Comparison of ENCODE assay signal across 1 cellular context in the genomic region with DNA sequence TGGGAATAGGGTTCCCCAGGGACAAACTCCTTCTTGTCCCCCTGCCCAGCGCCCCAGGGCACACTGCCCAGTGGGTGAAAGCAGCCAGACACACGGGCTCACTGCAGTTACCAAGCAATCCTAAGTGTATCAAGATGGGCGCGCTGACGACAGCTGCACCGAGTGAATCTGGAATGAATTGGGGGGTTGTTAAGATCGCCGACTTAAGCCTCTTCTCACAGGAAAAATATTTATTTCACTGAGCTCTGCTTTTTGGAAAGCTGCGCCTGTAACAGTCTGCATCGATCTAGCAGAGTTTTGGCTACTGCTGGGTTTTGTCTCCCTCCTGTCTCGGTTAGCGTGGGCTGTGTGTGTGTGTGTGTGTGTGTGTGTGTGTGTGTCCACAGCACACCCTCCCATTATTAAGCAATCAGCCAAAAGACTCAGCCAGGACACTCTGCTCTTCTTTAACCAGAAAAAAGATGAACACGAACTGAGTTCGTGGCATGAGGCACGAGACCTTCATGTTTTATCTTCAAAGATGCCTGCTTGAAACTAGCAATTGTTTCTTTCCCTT.
TF ChIP-seq lines count a peak whose summit lies in the region.

No MANE protein-coding gene starts in this region.

TF ChIP-seq in GM23338, 12 proteins besides CTCF, POLR2A, EP300 and RAD21 (continued from another document):
- TF ChIP-seq, protein P1, sequence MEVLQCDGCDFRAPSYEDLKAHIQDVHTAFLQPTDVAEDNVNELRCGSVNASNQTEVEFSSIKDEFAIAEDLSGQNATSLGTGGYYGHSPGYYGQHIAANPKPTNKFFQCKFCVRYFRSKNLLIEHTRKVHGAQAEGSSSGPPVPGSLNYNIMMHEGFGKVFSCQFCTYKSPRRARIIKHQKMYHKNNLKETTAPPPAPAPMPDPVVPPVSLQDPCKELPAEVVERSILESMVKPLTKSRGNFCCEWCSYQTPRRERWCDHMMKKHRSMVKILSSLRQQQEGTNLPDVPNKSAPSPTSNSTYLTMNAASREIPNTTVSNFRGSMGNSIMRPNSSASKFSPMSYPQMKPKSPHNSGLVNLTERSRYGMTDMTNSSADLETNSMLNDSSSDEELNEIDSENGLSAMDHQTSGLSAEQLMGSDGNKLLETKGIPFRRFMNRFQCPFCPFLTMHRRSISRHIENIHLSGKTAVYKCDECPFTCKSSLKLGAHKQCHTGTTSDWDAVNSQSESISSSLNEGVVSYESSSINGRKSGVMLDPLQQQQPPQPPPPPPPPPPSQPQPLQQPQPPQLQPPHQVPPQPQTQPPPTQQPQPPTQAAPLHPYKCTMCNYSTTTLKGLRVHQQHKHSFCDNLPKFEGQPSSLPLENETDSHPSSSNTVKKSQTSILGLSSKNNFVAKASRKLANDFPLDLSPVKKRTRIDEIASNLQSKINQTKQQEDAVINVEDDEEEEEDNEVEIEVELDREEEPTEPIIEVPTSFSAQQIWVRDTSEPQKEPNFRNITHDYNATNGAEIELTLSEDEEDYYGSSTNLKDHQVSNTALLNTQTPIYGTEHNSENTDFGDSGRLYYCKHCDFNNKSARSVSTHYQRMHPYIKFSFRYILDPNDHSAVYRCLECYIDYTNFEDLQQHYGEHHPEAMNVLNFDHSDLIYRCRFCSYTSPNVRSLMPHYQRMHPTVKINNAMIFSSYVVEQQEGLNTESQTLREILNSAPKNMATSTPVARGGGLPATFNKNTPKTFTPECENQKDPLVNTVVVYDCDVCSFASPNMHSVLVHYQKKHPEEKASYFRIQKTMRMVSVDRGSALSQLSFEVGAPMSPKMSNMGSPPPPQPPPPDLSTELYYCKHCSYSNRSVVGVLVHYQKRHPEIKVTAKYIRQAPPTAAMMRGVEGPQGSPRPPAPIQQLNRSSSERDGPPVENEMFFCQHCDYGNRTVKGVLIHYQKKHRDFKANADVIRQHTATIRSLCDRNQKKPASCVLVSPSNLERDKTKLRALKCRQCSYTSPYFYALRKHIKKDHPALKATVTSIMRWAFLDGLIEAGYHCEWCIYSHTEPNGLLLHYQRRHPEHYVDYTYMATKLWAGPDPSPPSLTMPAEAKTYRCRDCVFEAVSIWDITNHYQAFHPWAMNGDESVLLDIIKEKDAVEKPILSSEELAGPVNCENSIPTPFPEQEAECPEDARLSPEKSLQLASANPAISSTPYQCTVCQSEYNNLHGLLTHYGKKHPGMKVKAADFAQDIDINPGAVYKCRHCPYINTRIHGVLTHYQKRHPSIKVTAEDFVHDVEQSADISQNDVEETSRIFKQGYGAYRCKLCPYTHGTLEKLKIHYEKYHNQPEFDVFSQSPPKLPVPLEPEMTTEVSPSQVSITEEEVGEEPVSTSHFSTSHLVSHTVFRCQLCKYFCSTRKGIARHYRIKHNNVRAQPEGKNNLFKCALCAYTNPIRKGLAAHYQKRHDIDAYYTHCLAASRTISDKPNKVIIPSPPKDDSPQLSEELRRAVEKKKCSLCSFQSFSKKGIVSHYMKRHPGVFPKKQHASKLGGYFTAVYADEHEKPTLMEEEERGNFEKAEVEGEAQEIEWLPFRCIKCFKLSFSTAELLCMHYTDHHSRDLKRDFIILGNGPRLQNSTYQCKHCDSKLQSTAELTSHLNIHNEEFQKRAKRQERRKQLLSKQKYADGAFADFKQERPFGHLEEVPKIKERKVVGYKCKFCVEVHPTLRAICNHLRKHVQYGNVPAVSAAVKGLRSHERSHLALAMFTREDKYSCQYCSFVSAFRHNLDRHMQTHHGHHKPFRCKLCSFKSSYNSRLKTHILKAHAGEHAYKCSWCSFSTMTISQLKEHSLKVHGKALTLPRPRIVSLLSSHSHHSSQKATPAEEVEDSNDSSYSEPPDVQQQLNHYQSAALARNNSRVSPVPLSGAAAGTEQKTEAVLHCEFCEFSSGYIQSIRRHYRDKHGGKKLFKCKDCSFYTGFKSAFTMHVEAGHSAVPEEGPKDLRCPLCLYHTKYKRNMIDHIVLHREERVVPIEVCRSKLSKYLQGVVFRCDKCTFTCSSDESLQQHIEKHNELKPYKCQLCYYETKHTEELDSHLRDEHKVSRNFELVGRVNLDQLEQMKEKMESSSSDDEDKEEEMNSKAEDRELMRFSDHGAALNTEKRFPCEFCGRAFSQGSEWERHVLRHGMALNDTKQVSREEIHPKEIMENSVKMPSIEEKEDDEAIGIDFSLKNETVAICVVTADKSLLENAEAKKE (CRISPR knock-in tag; IDR thresholded peaks at IDR 0.05) = no peak
- TF ChIP-seq ZNF114 (CRISPR knock-in tag; IDR thresholded peaks at IDR 0.05) (no peak), ZNF331 (CRISPR knock-in tag; IDR thresholded peaks at IDR 0.05; ENCODE audit: low read depth) (no peak)
- TF ChIP-seq, protein P2, sequence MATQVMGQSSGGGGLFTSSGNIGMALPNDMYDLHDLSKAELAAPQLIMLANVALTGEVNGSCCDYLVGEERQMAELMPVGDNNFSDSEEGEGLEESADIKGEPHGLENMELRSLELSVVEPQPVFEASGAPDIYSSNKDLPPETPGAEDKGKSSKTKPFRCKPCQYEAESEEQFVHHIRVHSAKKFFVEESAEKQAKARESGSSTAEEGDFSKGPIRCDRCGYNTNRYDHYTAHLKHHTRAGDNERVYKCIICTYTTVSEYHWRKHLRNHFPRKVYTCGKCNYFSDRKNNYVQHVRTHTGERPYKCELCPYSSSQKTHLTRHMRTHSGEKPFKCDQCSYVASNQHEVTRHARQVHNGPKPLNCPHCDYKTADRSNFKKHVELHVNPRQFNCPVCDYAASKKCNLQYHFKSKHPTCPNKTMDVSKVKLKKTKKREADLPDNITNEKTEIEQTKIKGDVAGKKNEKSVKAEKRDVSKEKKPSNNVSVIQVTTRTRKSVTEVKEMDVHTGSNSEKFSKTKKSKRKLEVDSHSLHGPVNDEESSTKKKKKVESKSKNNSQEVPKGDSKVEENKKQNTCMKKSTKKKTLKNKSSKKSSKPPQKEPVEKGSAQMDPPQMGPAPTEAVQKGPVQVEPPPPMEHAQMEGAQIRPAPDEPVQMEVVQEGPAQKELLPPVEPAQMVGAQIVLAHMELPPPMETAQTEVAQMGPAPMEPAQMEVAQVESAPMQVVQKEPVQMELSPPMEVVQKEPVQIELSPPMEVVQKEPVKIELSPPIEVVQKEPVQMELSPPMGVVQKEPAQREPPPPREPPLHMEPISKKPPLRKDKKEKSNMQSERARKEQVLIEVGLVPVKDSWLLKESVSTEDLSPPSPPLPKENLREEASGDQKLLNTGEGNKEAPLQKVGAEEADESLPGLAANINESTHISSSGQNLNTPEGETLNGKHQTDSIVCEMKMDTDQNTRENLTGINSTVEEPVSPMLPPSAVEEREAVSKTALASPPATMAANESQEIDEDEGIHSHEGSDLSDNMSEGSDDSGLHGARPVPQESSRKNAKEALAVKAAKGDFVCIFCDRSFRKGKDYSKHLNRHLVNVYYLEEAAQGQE (IDR thresholded peaks at IDR 0.05; ENCODE audit: unreplicated experiment) = no peak
